ENCODE assay signal across 8 cellular contexts in genomic region chr15:81400640-81401236, GRCh38. TPM values are rescaled to one million over a fixed set of nuclear protein-coding genes. Genes with fewer than 3 reads are reported as not detected.
DNase-seq lines count a peak whose midpoint lies in the region; ATAC-seq and TF ChIP-seq lines count a peak whose summit lies in the region.

No MANE protein-coding gene starts in this region.

- no peaks in the 10 kb centered on the region for H3K79me2 ChIP-seq in neural progenitor cell (ENCODE audit: low read depth)

- no peak overlapping the region for H3K4me2 ChIP-seq in neural progenitor cell

- ATAC-seq in HG02852 (IDR thresholded peaks at IDR 0.05; ENCODE audit: unreplicated experiment), result no peak

- TF ChIP-seq CTCF in epithelial cell of proximal tubule (conservative IDR thresholded peaks at IDR 0.05; ENCODE audit: low read depth, low read length) (peak; percentile 82), neural progenitor cell (IDR thresholded peaks at IDR 0.05) (peak; percentile 77)

- no peaks in the 10 kb centered on the region for H3K27me3 Mint-ChIP-seq in neural progenitor cell (ENCODE audit: insufficient read depth, low read depth)

- no peak overlapping the region for H3K27ac ChIP-seq in neural progenitor cell

- peak; percentile 43 for DNase-seq in EL
- DNase-seq in HuH-7 (ENCODE audit: low spot score), result peak; percentile 40
- DNase-seq in RPMI8226, result peak; percentile 52
- peak; percentile 27 for DNase-seq in epithelial cell of proximal tubule (ENCODE audit: low read depth)
- peak; percentile 53 for DNase-seq in neural progenitor cell (ENCODE audit: low spot score)
- no peak for DNase-seq in posterior vena cava (ENCODE audit: low spot score)
- no peak for DNase-seq in islet precursor cell

- no peak overlapping the region for H3K4me3 Mint-ChIP-seq in neural progenitor cell

- H3K4me1 ChIP-seq in neural progenitor cell, result no peaks in the 10 kb centered on the region

- no peak overlapping the region for H2AFZ ChIP-seq in neural progenitor cell (replicated peaks)

- no peaks in the 10 kb centered on the region for H4K20me1 ChIP-seq in neural progenitor cell (ENCODE audit: low read depth)

- no peaks in the 10 kb centered on the region for H3K4me1 Mint-ChIP-seq in neural progenitor cell

- H3K4me3 ChIP-seq in epithelial cell of proximal tubule (ENCODE audit: low read depth, low read length) (no peak overlapping the region), neural progenitor cell (no peak overlapping the region)

- H3F3A ChIP-seq in neural progenitor cell (ENCODE audit: low read depth), result no peaks in the 10 kb centered on the region

- H3K27ac Mint-ChIP-seq in neural progenitor cell, result no peak overlapping the region

- no peaks in the 10 kb centered on the region for H3K9me3 ChIP-seq in neural progenitor cell (ENCODE audit: low read depth)

- no peaks in the 10 kb centered on the region for H3K36me3 ChIP-seq in neural progenitor cell

- no peaks in the 10 kb centered on the region for H3K36me3 Mint-ChIP-seq in neural progenitor cell

- H3K27me3 ChIP-seq in neural progenitor cell, result no peaks in the 10 kb centered on the region

- H3K9me3 Mint-ChIP-seq in neural progenitor cell, result no peaks in the 10 kb centered on the region

- intact Hi-C loops in posterior vena cava (cut with DNase I), result loop anchor here (2.0 to 5.0 kb wide), 2 partner anchors 124 to 128 kb away; no protein-coding TSS in a partner anchor

- no peak overlapping the region for H3K9ac ChIP-seq in neural progenitor cell

RNA-seq across cellular contexts. Expression of gene TMC3, which starts 26.7 kb away (rescaled TPM):
- not detected in 2 replicates for total RNA-seq in epithelial cell of proximal tubule
- 0.09 and 0.13 TPM in 2 replicates for total RNA-seq in neural progenitor cell (ENCODE audit: low replicate concordance)
- total RNA-seq in posterior vena cava, result not detected

Comparison
In these comparisons a context has a peak if more than half of its experiments do, and no peak if none do; other contexts are left out.
1. DNase-seq: peak in EL (single experiment), HuH-7 (single experiment), RPMI8226 (single experiment), epithelial cell of proximal tubule (single experiment) and neural progenitor cell (single experiment); none in posterior vena cava (single experiment) and islet precursor cell (single experiment).